In genomic region chr15:24832282-24832681, GRCh38 we compare ENCODE assay signal across 32 cellular contexts.
A peak's percentile ranks its signal among the peaks of the same experiment; 100 is the strongest.
DNase-seq lines count a peak whose midpoint lies in the region; ATAC-seq, FAIRE-seq and TF ChIP-seq lines count a peak whose summit lies in the region.
"Had no signal": no experiment of that assay in that cellular context is flagged by ENCODE, and none has a peak within 500 bp of the region (broad histone marks: within the 10 kb centered on the region; RNA-seq: fewer than 3 reads in every experiment).

No MANE protein-coding gene starts in this region.

- intact Hi-C loops in HepG2 (cut with micrococcal nuclease; ENCODE audit: unreplicated experiment) (no loop called here), right lobe of liver (cut with DNase I) (no loop called here), IMR-90 (cut with micrococcal nuclease) (no loop called here)

- no peak for TF ChIP-seq EP300 in HepG2 (IDR thresholded peaks at IDR 0.05; ENCODE audit: low read depth in 2 of 2, low read length in 2 of 2)
- TF ChIP-seq EP300 in HepG2 (CRISPR knock-in tag; IDR thresholded peaks at IDR 0.05; ENCODE audit: borderline replicate concordance) = no peak
- no peak for TF ChIP-seq EP300 in H1 (IDR thresholded peaks at IDR 0.05; ENCODE audit: borderline replicate concordance in 1 of 2, low read depth in 2 of 2, low read length in 2 of 2)

- TF ChIP-seq POLR2A in HepG2 (IDR thresholded peaks at IDR 0.05; ENCODE audit: insufficient read depth in 1 of 2, low read depth in 2 of 2, low read length in 2 of 2) (no peak), right lobe of liver (IDR thresholded peaks at IDR 0.05) (no peak), IMR-90 (IDR thresholded peaks at IDR 0.05; ENCODE audit: low read depth, low read length) (no peak), H1 (IDR thresholded peaks at IDR 0.05; ENCODE audit: control extremely low read depth in 1 of 2, low read depth in 2 of 2, low read length in 2 of 2) (no peak)

- H3K4me1 ChIP-seq in HepG2 (ENCODE audit: insufficient read depth, low read length) (no peaks in the 10 kb centered on the region), right lobe of liver (no peaks in the 10 kb centered on the region), IMR-90 (ENCODE audit: control insufficient read depth, insufficient read depth, low read length) (no peaks in the 10 kb centered on the region), H1 (replicated peaks in 1 of 4; ENCODE audit: control insufficient read depth in 3 of 4, insufficient read depth in 4 of 4, low read length in 3 of 4) (peaks cover 0 to 6% (median 2%) of the 10 kb centered on the region in 4 experiments; a peak in 4 of 7 replicates)
- H3K4me1 ChIP-seq: A549; BE2C; BLaER1; BLaER1 treated with 17β-estradiol and CSF1 and Interleukin-3, amounts not matched to agents 10 nM and 100 nM; Caco-2 had no signal

- TF ChIP-seq RAD21 in HepG2 (CRISPR knock-in tag; IDR thresholded peaks at IDR 0.05) (no peak), IMR-90 (IDR thresholded peaks at IDR 0.05; ENCODE audit: low read length) (no peak), H1 (IDR thresholded peaks at IDR 0.05 in 1 of 2, conservative IDR thresholded peaks at IDR 0.05 in 1 of 2; ENCODE audit: low read depth in 2 of 2, low read length in 2 of 2) (no peak)

- 8% methylated on average over 7 of the region's 7 CpGs for WGBS in HepG2 (ENCODE audit: low lambda C conversion rate)
- 52% methylated on average over 6 of the region's 7 CpGs for WGBS in right lobe of liver (ENCODE audit: insufficient coverage, low coverage, low lambda C conversion rate, missing lambda C conversion rate)
- WGBS in IMR-90 (ENCODE audit: extremely low coverage in 2 of 2, insufficient read length in 1 of 2), 2 experiments = 48% methylated on average over 2 of the region's 7 CpGs; no CpG with 5 or more reads in 1 of the 2 experiments
- 79% methylated on average over 7 of the region's 7 CpGs; no CpG with 5 or more reads in 1 of the 2 experiments for WGBS in H1 (ENCODE audit: extremely low coverage in 1 of 2, insufficient coverage in 1 of 2, insufficient read length in 1 of 2, insufficient replicate concordance in 2 of 2, low coverage in 1 of 2, low lambda C conversion rate in 2 of 2, missing lambda C conversion rate in 1 of 2), 2 experiments

- H3K4me2 ChIP-seq in HepG2 (ENCODE audit: low read depth, low read length) (no peak overlapping the region), IMR-90 (ENCODE audit: low read depth, low read length) (no peak overlapping the region), H1 (ENCODE audit: insufficient read depth in 1 of 2, low read depth in 2 of 2, low read length in 2 of 2) (no peak overlapping the region)
- H3K4me2 ChIP-seq: A549; BLaER1; BLaER1 treated with 17β-estradiol and CSF1 and Interleukin-3, amounts not matched to agents 10 nM and 100 nM had no signal

- no peak overlapping the region for H2BK15ac ChIP-seq in IMR-90 (ENCODE audit: low read depth, low read length)
- H2BK15ac ChIP-seq in H1 (ENCODE audit: low read length) = no peak overlapping the region

- no peaks in the 10 kb centered on the region for H3K36me3 ChIP-seq in HepG2 (replicated peaks in 1 of 2; ENCODE audit: control insufficient read depth in 1 of 2, insufficient read depth in 2 of 2, low read length in 2 of 2)
- H3K36me3 ChIP-seq in right lobe of liver = no peaks in the 10 kb centered on the region
- H3K36me3 ChIP-seq in IMR-90 (ENCODE audit: control insufficient read depth, insufficient read depth, low read length) = no peaks in the 10 kb centered on the region
- no peaks in the 10 kb centered on the region for H3K36me3 ChIP-seq in H1 (ENCODE audit: control insufficient read depth in 2 of 4, insufficient read depth in 4 of 4, low read length in 3 of 4)
- H3K36me3 ChIP-seq: BE2C; BLaER1; BLaER1 treated with 17β-estradiol and CSF1 and Interleukin-3, amounts not matched to agents 10 nM and 100 nM had no signal

- H2AFZ ChIP-seq in HepG2 (ENCODE audit: low read length) = no peak overlapping the region
- no peak overlapping the region for H2AFZ ChIP-seq in IMR-90 (replicated peaks; ENCODE audit: low read length, poor library complexity)
- H2AFZ ChIP-seq in H1 (ENCODE audit: low read length) = no peak overlapping the region

- H3K4me3 ChIP-seq in HepG2 (replicated peaks in 1 of 3; ENCODE audit: insufficient read depth in 1 of 3, low read depth in 2 of 3, low read length in 3 of 3) = no peak overlapping the region
- H3K4me3 ChIP-seq in right lobe of liver = no peak overlapping the region
- no peak overlapping the region for H3K4me3 ChIP-seq in IMR-90 (ENCODE audit: insufficient read depth, low read depth, low read length)
- H3K4me3 ChIP-seq in H1 (ENCODE audit: extremely low read depth in 1 of 4, insufficient read depth in 2 of 4, low read depth in 3 of 4, low read length in 4 of 4) = no peak overlapping the region
- H3K4me3 ChIP-seq: A549; BLaER1; BLaER1 treated with 17β-estradiol and CSF1 and Interleukin-3, amounts not matched to agents 10 nM and 100 nM had no signal

- H3K23me2 ChIP-seq in H1 (ENCODE audit: low read depth, low read length) = no peaks in the 10 kb centered on the region

- peaks cover 60% of the 10 kb centered on the region for H3K9me3 ChIP-seq in HepG2 (ENCODE audit: low read length)
- H3K9me3 ChIP-seq in right lobe of liver = no peaks in the 10 kb centered on the region
- H3K9me3 ChIP-seq in IMR-90 (ENCODE audit: control insufficient read depth, insufficient read depth, low read length) = no peaks in the 10 kb centered on the region; the same call in 1 of the 2 replicates
- peaks cover 0 to 7% of the 10 kb centered on the region in 2 experiments; a peak in 2 of 4 replicates for H3K9me3 ChIP-seq in H1 (ENCODE audit: insufficient read depth in 2 of 2, low read depth in 1 of 2, low read length in 1 of 2)
- H3K9me3 ChIP-seq: A549, BE2C, BLaER1 had no signal

- no peak for TF ChIP-seq CTCF in HepG2 (CRISPR knock-in tag; IDR thresholded peaks at IDR 0.05)
- no peak for TF ChIP-seq CTCF in right lobe of liver (IDR thresholded peaks at IDR 0.05)
- TF ChIP-seq CTCF in IMR-90 (conservative IDR thresholded peaks at IDR 0.05; ENCODE audit: low read depth, low read length) = no peak
- no peak for TF ChIP-seq CTCF in H1 (IDR thresholded peaks at IDR 0.05; ENCODE audit: control extremely low read depth in 1 of 3, insufficient read depth in 1 of 3, low read depth in 1 of 3, low read length in 3 of 3)
- no peak for TF ChIP-seq CTCF in GM13976 (IDR thresholded peaks at IDR 0.05; ENCODE audit: borderline replicate concordance, control extremely low read depth, extremely low read depth, insufficient read depth, missing control alignments)

- H4K8ac ChIP-seq in IMR-90 (ENCODE audit: low read depth in 2 of 2, low read length in 2 of 2) (no peak overlapping the region), H1 (ENCODE audit: extremely low read depth, insufficient read depth, low read length) (no peak overlapping the region)

- in situ Hi-C loops in HepG2 (cut with HindIII; ENCODE audit: extremely low pct_ligation_motif_present, low pct_unique_long_range_greater_than_20kb) (loop anchor here (25.0 kb wide), 1 partner anchor 95 kb away; no protein-coding TSS in a partner anchor), IMR-90 (cut with MboI; ENCODE audit: low sequenced_read_pairs) (no loop called here), GM13976 (cut with MboI; ENCODE audit: low sequenced_read_pairs, unreplicated experiment) (no loop called here)

- H3K23ac ChIP-seq in IMR-90 (ENCODE audit: low read depth, low read length) (no peak overlapping the region), H1 (ENCODE audit: insufficient read length) (no peak overlapping the region)

- ATAC-seq in HepG2 (no peak), right lobe of liver (no peak), IMR-90 (ENCODE audit: low read depth) (no peak)
- ATAC-seq: A549; CD8-positive, alpha-beta T cell had no signal

- H3K4ac ChIP-seq in IMR-90 (ENCODE audit: low read depth, low read length) (no peak overlapping the region), H1 (replicated peaks; ENCODE audit: insufficient read length, low read depth, low read length) (no peak overlapping the region)

- no peak overlapping the region for H4K5ac ChIP-seq in IMR-90 (ENCODE audit: low read depth, low read length)
- no peak overlapping the region for H4K5ac ChIP-seq in H1 (ENCODE audit: insufficient read length, low read depth, low read length)

- H2AK5ac ChIP-seq in IMR-90 (ENCODE audit: low read depth, low read length) = no peak overlapping the region
- H2AK5ac ChIP-seq in H1 (ENCODE audit: low read depth, low read length) = no peak overlapping the region

- H3K56ac ChIP-seq in IMR-90 (ENCODE audit: extremely low read depth, insufficient read depth, low read length) (no peak overlapping the region), H1 (replicated peaks; ENCODE audit: insufficient read length, low read depth, low read length) (no peak overlapping the region)

- H4K20me1 ChIP-seq in HepG2 (ENCODE audit: insufficient read depth, low read length) (no peaks in the 10 kb centered on the region), IMR-90 (ENCODE audit: insufficient read depth, low read length) (no peaks in the 10 kb centered on the region), H1 (replicated peaks in 1 of 2; ENCODE audit: control insufficient read depth in 1 of 2, insufficient read depth in 2 of 2, low read length in 2 of 2) (no peaks in the 10 kb centered on the region)
- H4K20me1 ChIP-seq: BLaER1; BLaER1 treated with 17β-estradiol and CSF1 and Interleukin-3, amounts not matched to agents 10 nM and 100 nM had no signal

- DNase-seq in HepG2 (ENCODE audit: low spot score) = no peak
- no peak for DNase-seq in right lobe of liver
- no peak for DNase-seq in IMR-90
- DNase-seq in H1 (ENCODE audit: low read depth in 1 of 2, low spot score in 2 of 2) = no peak
- no peak for DNase-seq in GM13976 (ENCODE audit: low spot score)
- DNase-seq in C1 segment of cervical spinal cord (lab: John Stamatoyannopoulos, UW) = no peak
- DNase-seq: 8988T; ACHN; AML-193; BE2C; Caco-2; Calu3; CD4-positive, alpha-beta memory T cell; CD4-positive, alpha-beta T cell; CD4-positive, CD25-positive, alpha-beta regulatory T cell; CD8-positive, alpha-beta memory T cell; CD8-positive, alpha-beta T cell; COR-L47; DMS 273 treated with DMSO at 0.1 percent for 48 hours; DMS153; DMS53; DMS79; DMS79 treated with DMSO at 0.1 percent for 48 hours; DND-41; EL had no signal

- H2BK12ac ChIP-seq in H1 (ENCODE audit: low read depth, low read length) = no peak overlapping the region

- dilution Hi-C loops in IMR-90 (cut with HindIII; ENCODE audit: low sequenced_read_pairs, unreplicated experiment) = no loop called here

- no peak overlapping the region for H3K18ac ChIP-seq in IMR-90 (ENCODE audit: low read depth, low read length)
- no peak overlapping the region for H3K18ac ChIP-seq in H1 (ENCODE audit: extremely low read depth, low read length)

- H3K14ac ChIP-seq in IMR-90 (replicated peaks; ENCODE audit: low read depth, low read length) = no peak overlapping the region
- no peak overlapping the region for H3K14ac ChIP-seq in H1 (ENCODE audit: insufficient read length)

- no peak overlapping the region for H3K27ac ChIP-seq in HepG2 (ENCODE audit: extremely low read length, insufficient read depth, low read length)
- H3K27ac ChIP-seq in right lobe of liver = no peak overlapping the region
- H3K27ac ChIP-seq in IMR-90 (ENCODE audit: insufficient read depth, low read length) = no peak overlapping the region
- no peak overlapping the region for H3K27ac ChIP-seq in H1 (ENCODE audit: low read depth, low read length)
- H3K27ac ChIP-seq: 22Rv1; A549; BLaER1; BLaER1 treated with 17β-estradiol and CSF1 and Interleukin-3, amounts not matched to agents 10 nM and 100 nM; C4-2B had no signal

- no peaks in the 10 kb centered on the region for H3K79me2 ChIP-seq in HepG2 (ENCODE audit: insufficient read depth, low read length)
- no peaks in the 10 kb centered on the region for H3K79me2 ChIP-seq in H1 (ENCODE audit: control insufficient read depth in 1 of 2, insufficient read depth in 2 of 2, low read length in 2 of 2)

- H2BK120ac ChIP-seq in IMR-90 (ENCODE audit: low read depth, low read length) (no peak overlapping the region), H1 (replicated peaks; ENCODE audit: low read depth, low read length) (no peak overlapping the region)

- POLR2A ChIA-PET in HepG2 (lab: Yijun Ruan, JAX) (no interaction called here), IMR-90 (lab: Charles Lee; ENCODE audit: unreplicated experiment) (no interaction called here), H1 (lab: Charles Lee; ENCODE audit: partially characterized antibody) (interaction anchor here (0.9 kb wide), 1 partner anchor 60 kb away, joined by 3 read pairs; no protein-coding TSS in a partner anchor)

- H4K91ac ChIP-seq in IMR-90 (ENCODE audit: insufficient read depth, low read depth, low read length) (no peak overlapping the region), H1 (replicated peaks; ENCODE audit: insufficient read length, low read length) (no peak overlapping the region)

- CTCF ChIA-PET in HepG2 (lab: Yijun Ruan, JAX; ENCODE audit: low intra/inter-chr PET ratio, low total read pairs) (no interaction called here), IMR-90 (lab: Yijun Ruan, JAX) (no interaction called here), H1 (lab: Charles Lee; ENCODE audit: partially characterized antibody) (interaction anchor here (1.0 kb wide), 1 partner anchor 167 kb away, joined by 3 read pairs; no protein-coding TSS in a partner anchor)

- H2BK5ac ChIP-seq in IMR-90 (ENCODE audit: low read depth, low read length, poor library complexity, severe bottlenecking) = no peak overlapping the region
- no peak overlapping the region for H2BK5ac ChIP-seq in H1 (ENCODE audit: low read depth, low read length)

- H2BK20ac ChIP-seq in IMR-90 (ENCODE audit: low read depth, low read length) (no peak overlapping the region), H1 (ENCODE audit: low read length) (0 out of 2 replicates have a peak overlapping the region, but pooled peaks have one; percentile 77)

- BruUV-seq in HepG2 (replicated peaks; lab: Mats Ljungman, UMichigan) (no TSS peak), IMR-90 (replicated peaks; lab: Mats Ljungman, UMichigan) (no TSS peak)

- H2AK9ac ChIP-seq in IMR-90 (replicated peaks; ENCODE audit: low read depth, low read length, poor library complexity) = no peak overlapping the region

- FAIRE-seq in HepG2 (lab: Jason Lieb, UNC) = no peak
- FAIRE-seq in H1 (lab: Jason Lieb, UNC) = no peak
- FAIRE-seq: A204.1, A549, D721Med had no signal

- no peaks in the 10 kb centered on the region for H3K9me1 ChIP-seq in IMR-90 (ENCODE audit: insufficient read depth, low read length)

- H3K79me1 ChIP-seq in IMR-90 (ENCODE audit: low read depth in 1 of 2, low read length in 2 of 2) (no peaks in the 10 kb centered on the region), H1 (ENCODE audit: low read depth, low read length) (no peaks in the 10 kb centered on the region)

- no peak overlapping the region for H3K9ac ChIP-seq in HepG2 (ENCODE audit: insufficient read depth, low read depth, low read length)
- no peak overlapping the region for H3K9ac ChIP-seq in IMR-90 (ENCODE audit: low read depth, low read length)
- H3K9ac ChIP-seq in H1 (replicated peaks in 1 of 4; ENCODE audit: extremely low read depth in 1 of 4, low read depth in 3 of 4, low read length in 3 of 4) = no peak overlapping the region
- H3K9ac ChIP-seq: BLaER1; BLaER1 treated with 17β-estradiol and CSF1 and Interleukin-3, amounts not matched to agents 10 nM and 100 nM had no signal

- H3K27me3 ChIP-seq in HepG2 (ENCODE audit: control insufficient read depth in 1 of 2, insufficient read depth in 2 of 2, low read length in 2 of 2) (peaks cover 0 to 2% of the 10 kb centered on the region in 2 experiments; a peak in 1 of 5 replicates), right lobe of liver (no peaks in the 10 kb centered on the region), IMR-90 (ENCODE audit: control insufficient read depth, insufficient read depth, low read length) (no peaks in the 10 kb centered on the region), H1 (replicated peaks in 1 of 4; ENCODE audit: control insufficient read depth in 3 of 4, extremely low read depth in 1 of 4, insufficient read depth in 3 of 4, low read length in 3 of 4) (no peaks in the 10 kb centered on the region)
- H3K27me3 ChIP-seq: BE2C; BLaER1; BLaER1 treated with 17β-estradiol and CSF1 and Interleukin-3, amounts not matched to agents 10 nM and 100 nM had no signal

Comparison
In these comparisons a context has a peak if more than half of its experiments do, and no peak if none do; other contexts are left out.
1. Of the 41 proteins assayed by ChIP-seq in both HepG2 and H1: peak only in HepG2: MAFK; only in H1: none; in both: none; in neither: 40.